Comparison of ENCODE assay signal across 1 cellular context in genomic region chr1:17347769-17348592, GRCh38.
TF ChIP-seq lines count a peak whose summit lies in the region.

No MANE protein-coding gene starts in this region.

TF ChIP-seq in SK-N-SH, 30 proteins besides CTCF, POLR2A, EP300 and RAD21 (continued from another document):
- no peak; the same call in 1 of the 2 replicates for TF ChIP-seq FOSL2 (IDR thresholded peaks at IDR 0.05; ENCODE audit: borderline replicate concordance, low read depth)
